In genomic region chr3:29757054-29757777, GRCh38 we compare ENCODE assay signal across 11 cellular contexts.
DNase-seq lines count a peak whose midpoint lies in the region; ATAC-seq and TF ChIP-seq lines count a peak whose summit lies in the region.
"Had no signal": no experiment of that assay in that cellular context is flagged by ENCODE, and none has a peak within 500 bp of the region (broad histone marks: within the 10 kb centered on the region; RNA-seq: fewer than 3 reads in every experiment).

No MANE protein-coding gene starts in this region.

- H3K27ac ChIP-seq in heart left ventricle (peak overlapping the region in 10 of 12 donors; percentile 51 to 84 (median 73)), ascending aorta (peak overlapping the region; percentile 76 to 81), upper lobe of left lung (peak overlapping the region in 3 of 4 donors; percentile 68 to 74 (median 71)), PC-9 (no peak overlapping the region)

- H3F3A ChIP-seq in PC-9 (ENCODE audit: insufficient read depth, low read depth), result no peaks in the 10 kb centered on the region

- peak in 1 of 5 donors; percentile 15 for DNase-seq in heart left ventricle
- no peak for DNase-seq in Right ventricle myocardium superior
- DNase-seq in ascending aorta (ENCODE audit: low spot score in 2 of 2), result no peak
- peak; percentile 92 for DNase-seq in kidney tubule cell (ENCODE audit: low spot score)
- peak in 1 of 2 donors; percentile 36 for DNase-seq in upper lobe of left lung
- no peak for DNase-seq in effector CD8-positive, alpha-beta T cell (lab: John Stamatoyannopoulos, UW)
- DNase-seq in SIG-M5 (lab: John Stamatoyannopoulos, UW), result no peak
- no peak for DNase-seq in PC-9
- DNase-seq: activated T-cell treated with anti-CD3 and anti-CD28 coated beads, Interleukin-2, amount 50 U/mL, for 1 hour; cerebellar nuclear complex; NCI-H1417 treated with DMSO at 0.1 percent for 48 hours had no signal

- no peaks in the 10 kb centered on the region for H4K20me1 ChIP-seq in PC-9 (ENCODE audit: insufficient read depth)

- intact Hi-C loops in heart left ventricle (cut with DNase I) (loop anchor here in 9 of 10 donors (5.0 to 10.0 kb wide), 8 partner anchors 40 to 610 kb away; partner anchors contain the start of gene RBMS3 (in 3 of the 9)), Right ventricle myocardium superior (cut with DNase I) (loop anchor here (10.0 kb wide), 1 partner anchor 232 kb away; no protein-coding TSS in a partner anchor), ascending aorta (cut with DNase I) (loop anchor here (5.0 to 10.0 kb wide), 2 partner anchors 230 to 692 kb away; no protein-coding TSS in a partner anchor), PC-9 (cut with micrococcal nuclease; ENCODE audit: unreplicated experiment) (no loop called here)

- H3K4me2 ChIP-seq in PC-9, result no peak overlapping the region

- H3K9me2 ChIP-seq in PC-9 (ENCODE audit: insufficient read depth), result no peaks in the 10 kb centered on the region

- 32 to 52% (median 40%) methylated on average over 1 of the region's 1 CpG for WGBS in heart left ventricle, 4 donors
- WGBS in upper lobe of left lung, 2 donors, result 58 to 74% methylated on average over 1 of the region's 1 CpG

- H3K9me3 ChIP-seq in heart left ventricle (no peaks in the 10 kb centered on the region), ascending aorta (no peaks in the 10 kb centered on the region), upper lobe of left lung (no peaks in the 10 kb centered on the region), PC-9 (ENCODE audit: insufficient read depth, low read depth) (no peaks in the 10 kb centered on the region)

- no peak overlapping the region for H2AFZ ChIP-seq in PC-9

- POLR2A ChIA-PET in PC-9 (lab: Charles Lee; ENCODE audit: unreplicated experiment), result interaction anchor here (0.6 kb wide), 1 partner anchor 22 kb away, joined by 3 read pairs; no protein-coding TSS in a partner anchor

- peaks cover 0 to 60% (median 40%) of the 10 kb centered on the region in 12 donors for H3K4me1 ChIP-seq in heart left ventricle
- H3K4me1 ChIP-seq in ascending aorta, result peaks cover 4 to 32% of the 10 kb centered on the region in 2 donors
- H3K4me1 ChIP-seq in upper lobe of left lung, result peaks cover 32 to 40% (median 34%) of the 10 kb centered on the region in 4 donors
- no peaks in the 10 kb centered on the region for H3K4me1 ChIP-seq in PC-9 (replicated peaks; ENCODE audit: insufficient read depth)

- H3K36me3 ChIP-seq in heart left ventricle (no peaks in the 10 kb centered on the region), ascending aorta (no peaks in the 10 kb centered on the region), upper lobe of left lung (no peaks in the 10 kb centered on the region), PC-9 (ENCODE audit: low read depth) (no peaks in the 10 kb centered on the region)

- BruUV-seq in PC-9 (replicated peaks; lab: Mats Ljungman, UMichigan), result no TSS peak

- H3K4me3 ChIP-seq in heart left ventricle (no peak overlapping the region), ascending aorta (no peak overlapping the region), upper lobe of left lung (no peak overlapping the region), PC-9 (no peak overlapping the region)

- H3K79me2 ChIP-seq in PC-9 (ENCODE audit: low read depth), result no peaks in the 10 kb centered on the region

- CTCF ChIA-PET in PC-9 (lab: Charles Lee), result no interaction called here

- H3K27me3 ChIP-seq in heart left ventricle (no peaks in the 10 kb centered on the region), ascending aorta (no peaks in the 10 kb centered on the region), upper lobe of left lung (no peaks in the 10 kb centered on the region), PC-9 (ENCODE audit: insufficient read depth, low read depth) (no peaks in the 10 kb centered on the region)

- TF ChIP-seq POLR2A in heart left ventricle (IDR thresholded peaks at IDR 0.05) (no peak), upper lobe of left lung (IDR thresholded peaks at IDR 0.05) (no peak)

- ATAC-seq in heart left ventricle (no peak), Right ventricle myocardium superior (ENCODE audit: poor library complexity) (no peak), upper lobe of left lung (ENCODE audit: low FRiP score in 2 of 2) (no peak)

- no peak for TF ChIP-seq EP300 in upper lobe of left lung (IDR thresholded peaks at IDR 0.05)

- TF ChIP-seq CTCF in heart left ventricle (IDR thresholded peaks at IDR 0.05) (no peak), ascending aorta (IDR thresholded peaks at IDR 0.05) (no peak), upper lobe of left lung (IDR thresholded peaks at IDR 0.05) (no peak), PC-9 (conservative IDR thresholded peaks at IDR 0.05) (no peak)
